Comparison of ENCODE assay signal across 1 cellular context in the genomic region with DNA sequence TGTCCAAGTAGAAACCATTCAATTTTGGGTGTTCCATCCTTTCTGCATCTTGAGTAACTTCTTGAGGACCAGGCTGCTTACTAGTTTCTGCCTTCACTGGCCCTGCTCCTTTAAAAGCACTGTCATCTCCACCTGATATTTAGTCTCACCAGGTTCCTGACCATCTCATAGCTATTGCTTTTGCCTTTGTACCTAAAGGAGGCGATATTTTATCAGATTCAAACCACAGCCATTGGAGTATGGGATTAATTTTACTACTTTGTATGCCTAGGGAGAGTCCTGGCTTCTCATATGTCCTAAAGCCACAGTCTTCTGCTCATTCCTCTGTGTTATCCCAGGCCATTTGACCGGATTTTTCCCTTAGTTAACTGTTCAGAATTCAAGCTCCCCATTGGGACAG.
TF ChIP-seq lines count a peak whose summit lies in the region.

No MANE protein-coding gene starts in this region.

TF ChIP-seq in GM23338, 12 proteins besides CTCF, POLR2A, EP300 and RAD21:
- TF ChIP-seq EZH2 (IDR thresholded peaks at IDR 0.05; ENCODE audit: low read depth, unreplicated experiment) = no peak
- no peak for TF ChIP-seq STAT1 (IDR thresholded peaks at IDR 0.05; ENCODE audit: unreplicated experiment)
- TF ChIP-seq POLR2AphosphoS5 (IDR thresholded peaks at IDR 0.05; ENCODE audit: low read depth) = no peak
- TF ChIP-seq ETS1 (IDR thresholded peaks at IDR 0.05) = no peak
- no peak for TF ChIP-seq NANOG (IDR thresholded peaks at IDR 0.05; ENCODE audit: borderline replicate concordance)
- no peak for TF ChIP-seq EZH2phosphoT487 (IDR thresholded peaks at IDR 0.05; ENCODE audit: unreplicated experiment)
- no peak for TF ChIP-seq ZNF331 (CRISPR knock-in tag; IDR thresholded peaks at IDR 0.05; ENCODE audit: low read depth)
- TF ChIP-seq ZNF114 (CRISPR knock-in tag; IDR thresholded peaks at IDR 0.05) = no peak
- TF ChIP-seq, protein P1, sequence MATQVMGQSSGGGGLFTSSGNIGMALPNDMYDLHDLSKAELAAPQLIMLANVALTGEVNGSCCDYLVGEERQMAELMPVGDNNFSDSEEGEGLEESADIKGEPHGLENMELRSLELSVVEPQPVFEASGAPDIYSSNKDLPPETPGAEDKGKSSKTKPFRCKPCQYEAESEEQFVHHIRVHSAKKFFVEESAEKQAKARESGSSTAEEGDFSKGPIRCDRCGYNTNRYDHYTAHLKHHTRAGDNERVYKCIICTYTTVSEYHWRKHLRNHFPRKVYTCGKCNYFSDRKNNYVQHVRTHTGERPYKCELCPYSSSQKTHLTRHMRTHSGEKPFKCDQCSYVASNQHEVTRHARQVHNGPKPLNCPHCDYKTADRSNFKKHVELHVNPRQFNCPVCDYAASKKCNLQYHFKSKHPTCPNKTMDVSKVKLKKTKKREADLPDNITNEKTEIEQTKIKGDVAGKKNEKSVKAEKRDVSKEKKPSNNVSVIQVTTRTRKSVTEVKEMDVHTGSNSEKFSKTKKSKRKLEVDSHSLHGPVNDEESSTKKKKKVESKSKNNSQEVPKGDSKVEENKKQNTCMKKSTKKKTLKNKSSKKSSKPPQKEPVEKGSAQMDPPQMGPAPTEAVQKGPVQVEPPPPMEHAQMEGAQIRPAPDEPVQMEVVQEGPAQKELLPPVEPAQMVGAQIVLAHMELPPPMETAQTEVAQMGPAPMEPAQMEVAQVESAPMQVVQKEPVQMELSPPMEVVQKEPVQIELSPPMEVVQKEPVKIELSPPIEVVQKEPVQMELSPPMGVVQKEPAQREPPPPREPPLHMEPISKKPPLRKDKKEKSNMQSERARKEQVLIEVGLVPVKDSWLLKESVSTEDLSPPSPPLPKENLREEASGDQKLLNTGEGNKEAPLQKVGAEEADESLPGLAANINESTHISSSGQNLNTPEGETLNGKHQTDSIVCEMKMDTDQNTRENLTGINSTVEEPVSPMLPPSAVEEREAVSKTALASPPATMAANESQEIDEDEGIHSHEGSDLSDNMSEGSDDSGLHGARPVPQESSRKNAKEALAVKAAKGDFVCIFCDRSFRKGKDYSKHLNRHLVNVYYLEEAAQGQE (IDR thresholded peaks at IDR 0.05; ENCODE audit: unreplicated experiment) = no peak
- no peak for TF ChIP-seq JUNB (IDR thresholded peaks at IDR 0.05; ENCODE audit: unreplicated experiment)
- no peak for TF ChIP-seq CREB1 (CRISPR knock-in tag; IDR thresholded peaks at IDR 0.05; ENCODE audit: low read depth)
- TF ChIP-seq, protein P2, sequence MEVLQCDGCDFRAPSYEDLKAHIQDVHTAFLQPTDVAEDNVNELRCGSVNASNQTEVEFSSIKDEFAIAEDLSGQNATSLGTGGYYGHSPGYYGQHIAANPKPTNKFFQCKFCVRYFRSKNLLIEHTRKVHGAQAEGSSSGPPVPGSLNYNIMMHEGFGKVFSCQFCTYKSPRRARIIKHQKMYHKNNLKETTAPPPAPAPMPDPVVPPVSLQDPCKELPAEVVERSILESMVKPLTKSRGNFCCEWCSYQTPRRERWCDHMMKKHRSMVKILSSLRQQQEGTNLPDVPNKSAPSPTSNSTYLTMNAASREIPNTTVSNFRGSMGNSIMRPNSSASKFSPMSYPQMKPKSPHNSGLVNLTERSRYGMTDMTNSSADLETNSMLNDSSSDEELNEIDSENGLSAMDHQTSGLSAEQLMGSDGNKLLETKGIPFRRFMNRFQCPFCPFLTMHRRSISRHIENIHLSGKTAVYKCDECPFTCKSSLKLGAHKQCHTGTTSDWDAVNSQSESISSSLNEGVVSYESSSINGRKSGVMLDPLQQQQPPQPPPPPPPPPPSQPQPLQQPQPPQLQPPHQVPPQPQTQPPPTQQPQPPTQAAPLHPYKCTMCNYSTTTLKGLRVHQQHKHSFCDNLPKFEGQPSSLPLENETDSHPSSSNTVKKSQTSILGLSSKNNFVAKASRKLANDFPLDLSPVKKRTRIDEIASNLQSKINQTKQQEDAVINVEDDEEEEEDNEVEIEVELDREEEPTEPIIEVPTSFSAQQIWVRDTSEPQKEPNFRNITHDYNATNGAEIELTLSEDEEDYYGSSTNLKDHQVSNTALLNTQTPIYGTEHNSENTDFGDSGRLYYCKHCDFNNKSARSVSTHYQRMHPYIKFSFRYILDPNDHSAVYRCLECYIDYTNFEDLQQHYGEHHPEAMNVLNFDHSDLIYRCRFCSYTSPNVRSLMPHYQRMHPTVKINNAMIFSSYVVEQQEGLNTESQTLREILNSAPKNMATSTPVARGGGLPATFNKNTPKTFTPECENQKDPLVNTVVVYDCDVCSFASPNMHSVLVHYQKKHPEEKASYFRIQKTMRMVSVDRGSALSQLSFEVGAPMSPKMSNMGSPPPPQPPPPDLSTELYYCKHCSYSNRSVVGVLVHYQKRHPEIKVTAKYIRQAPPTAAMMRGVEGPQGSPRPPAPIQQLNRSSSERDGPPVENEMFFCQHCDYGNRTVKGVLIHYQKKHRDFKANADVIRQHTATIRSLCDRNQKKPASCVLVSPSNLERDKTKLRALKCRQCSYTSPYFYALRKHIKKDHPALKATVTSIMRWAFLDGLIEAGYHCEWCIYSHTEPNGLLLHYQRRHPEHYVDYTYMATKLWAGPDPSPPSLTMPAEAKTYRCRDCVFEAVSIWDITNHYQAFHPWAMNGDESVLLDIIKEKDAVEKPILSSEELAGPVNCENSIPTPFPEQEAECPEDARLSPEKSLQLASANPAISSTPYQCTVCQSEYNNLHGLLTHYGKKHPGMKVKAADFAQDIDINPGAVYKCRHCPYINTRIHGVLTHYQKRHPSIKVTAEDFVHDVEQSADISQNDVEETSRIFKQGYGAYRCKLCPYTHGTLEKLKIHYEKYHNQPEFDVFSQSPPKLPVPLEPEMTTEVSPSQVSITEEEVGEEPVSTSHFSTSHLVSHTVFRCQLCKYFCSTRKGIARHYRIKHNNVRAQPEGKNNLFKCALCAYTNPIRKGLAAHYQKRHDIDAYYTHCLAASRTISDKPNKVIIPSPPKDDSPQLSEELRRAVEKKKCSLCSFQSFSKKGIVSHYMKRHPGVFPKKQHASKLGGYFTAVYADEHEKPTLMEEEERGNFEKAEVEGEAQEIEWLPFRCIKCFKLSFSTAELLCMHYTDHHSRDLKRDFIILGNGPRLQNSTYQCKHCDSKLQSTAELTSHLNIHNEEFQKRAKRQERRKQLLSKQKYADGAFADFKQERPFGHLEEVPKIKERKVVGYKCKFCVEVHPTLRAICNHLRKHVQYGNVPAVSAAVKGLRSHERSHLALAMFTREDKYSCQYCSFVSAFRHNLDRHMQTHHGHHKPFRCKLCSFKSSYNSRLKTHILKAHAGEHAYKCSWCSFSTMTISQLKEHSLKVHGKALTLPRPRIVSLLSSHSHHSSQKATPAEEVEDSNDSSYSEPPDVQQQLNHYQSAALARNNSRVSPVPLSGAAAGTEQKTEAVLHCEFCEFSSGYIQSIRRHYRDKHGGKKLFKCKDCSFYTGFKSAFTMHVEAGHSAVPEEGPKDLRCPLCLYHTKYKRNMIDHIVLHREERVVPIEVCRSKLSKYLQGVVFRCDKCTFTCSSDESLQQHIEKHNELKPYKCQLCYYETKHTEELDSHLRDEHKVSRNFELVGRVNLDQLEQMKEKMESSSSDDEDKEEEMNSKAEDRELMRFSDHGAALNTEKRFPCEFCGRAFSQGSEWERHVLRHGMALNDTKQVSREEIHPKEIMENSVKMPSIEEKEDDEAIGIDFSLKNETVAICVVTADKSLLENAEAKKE (CRISPR knock-in tag; IDR thresholded peaks at IDR 0.05) = no peak
